ENCODE assay signal across 8 cellular contexts in genomic region chr9:96854877-96855273, GRCh38. TPM values are rescaled to one million over a fixed set of nuclear protein-coding genes. Genes with fewer than 3 reads are reported as not detected.
A peak's percentile ranks its signal among the peaks of the same experiment; 100 is the strongest.
DNase-seq lines count a peak whose midpoint lies in the region; ATAC-seq and TF ChIP-seq lines count a peak whose summit lies in the region.

No MANE protein-coding gene starts in this region.

- CTCF ChIA-PET in WTC11 (lab: Charles Lee), result interaction anchor here (1.1 to 2.3 kb wide), 7 partner anchors 20 to 744 kb away, joined by 3 to 34 read pairs (median 5); partner anchors contain the start of gene CTSV

- no peak for TF ChIP-seq POLR2A in erythroblast (IDR thresholded peaks at IDR 0.05; ENCODE audit: low read length)

- peak; percentile 25 for ATAC-seq in WTC11
- no peak for ATAC-seq in stimulated activated effector memory CD8-positive, alpha-beta T cell treated with anti-CD3 and anti-CD28 coated beads, Interleukin-12 subunit alpha, Interleukin-12 subunit beta, amount 100 ng/mL, for 72 hours

- no peaks in the 10 kb centered on the region for H3K9me3 ChIP-seq in iPS-18c (ENCODE audit: control insufficient read depth, insufficient read depth, low read length)

- in situ Hi-C loops in G401 (cut with HindIII; ENCODE audit: low sequenced_read_pairs) (no loop called here), ACHN (cut with HindIII; ENCODE audit: low pct_ligation_motif_present, low pct_unique_long_range_greater_than_20kb, low sequenced_read_pairs) (no loop called here)

- peak overlapping the region; percentile 71; the same call in 1 of the 2 replicates for H3K4me3 ChIP-seq in iPS-18c (ENCODE audit: insufficient read depth, low read depth, low read length)

- POLR2A ChIA-PET in WTC11 (lab: Charles Lee), result interaction anchor here (0.6 to 1.0 kb wide), 4 partner anchors 14 to 1962 kb away, joined by 3 to 4 read pairs (median 3); partner anchors contain the start of genes NCBP1 and TSTD2

- H3K4me3 Mint-ChIP-seq in WTC11, result peak overlapping the region; percentile 98
- H3K4me3 Mint-ChIP-seq in stimulated activated effector memory CD8-positive, alpha-beta T cell treated with anti-CD3 and anti-CD28 coated beads, Interleukin-12 subunit alpha, Interleukin-12 subunit beta, amount 100 ng/mL, for 72 hours, result peak overlapping the region; percentile 100

- DNase-seq in DMS53 (lab: John Stamatoyannopoulos, UW) (peak; percentile 9), DMS53 treated with DMSO at 0.1 percent for 48 hours (lab: John Stamatoyannopoulos, UW; ENCODE audit: unreplicated experiment) (no peak), WTC11 (ENCODE audit: low spot score) (peak; percentile 49), G401 (ENCODE audit: low spot score) (no peak), ACHN (no peak), erythroblast (lab: John Stamatoyannopoulos, UW) (no peak)
- no peak for DNase-seq in stimulated activated effector memory CD8-positive, alpha-beta T cell treated with anti-CD3 and anti-CD28 coated beads, Interleukin-12 subunit alpha, Interleukin-12 subunit beta, amount 100 ng/mL, for 72 hours (ENCODE audit: low spot score in 2 of 2)

- peaks cover 46% of the 10 kb centered on the region for H3K4me1 Mint-ChIP-seq in WTC11
- peaks cover 40% of the 10 kb centered on the region for H3K4me1 Mint-ChIP-seq in stimulated activated effector memory CD8-positive, alpha-beta T cell treated with anti-CD3 and anti-CD28 coated beads, Interleukin-12 subunit alpha, Interleukin-12 subunit beta, amount 100 ng/mL, for 72 hours

- H3K27ac Mint-ChIP-seq in WTC11, result no peak overlapping the region
- H3K27ac Mint-ChIP-seq in stimulated activated effector memory CD8-positive, alpha-beta T cell treated with anti-CD3 and anti-CD28 coated beads, Interleukin-12 subunit alpha, Interleukin-12 subunit beta, amount 100 ng/mL, for 72 hours, result peak overlapping the region; percentile 99

- H3K27me3 Mint-ChIP-seq in WTC11 (ENCODE audit: low read depth), result no peaks in the 10 kb centered on the region; the same call in 1 of the 2 replicates

- TF ChIP-seq CTCF in WTC11 (IDR thresholded peaks at IDR 0.05), result no peak

- peaks cover 3% of the 10 kb centered on the region; the same call in 1 of the 2 replicates for H3K9me3 Mint-ChIP-seq in WTC11
- no peaks in the 10 kb centered on the region for H3K9me3 Mint-ChIP-seq in stimulated activated effector memory CD8-positive, alpha-beta T cell treated with anti-CD3 and anti-CD28 coated beads, Interleukin-12 subunit alpha, Interleukin-12 subunit beta, amount 100 ng/mL, for 72 hours

- peaks cover 8% of the 10 kb centered on the region; the same call in 1 of the 2 replicates for H3K36me3 Mint-ChIP-seq in WTC11
- peaks cover 6% of the 10 kb centered on the region for H3K36me3 Mint-ChIP-seq in stimulated activated effector memory CD8-positive, alpha-beta T cell treated with anti-CD3 and anti-CD28 coated beads, Interleukin-12 subunit alpha, Interleukin-12 subunit beta, amount 100 ng/mL, for 72 hours

TF ChIP-seq in WTC11, 78 proteins besides CTCF, POLR2A, EP300 and RAD21:
- no peak for TF ChIP-seq TEAD1 (CRISPR knock-in tag; IDR thresholded peaks at IDR 0.05)
- no peak for TF ChIP-seq CDX4 (CRISPR knock-in tag; IDR thresholded peaks at IDR 0.05; ENCODE audit: borderline replicate concordance)

RNA-seq across cellular contexts. Expression of gene ZNF782, which starts 0.6 kb away (rescaled TPM):
- 4.4 to 6.2 TPM (median 5.2 TPM) in 3 replicates for total RNA-seq in WTC11 (2021)
- 2.7 and 5.8 TPM in 2 replicates for total RNA-seq in G401 (2014; rRNA removed; shearing (Covaris generic))

Comparison
In these comparisons a context has a peak if more than half of its experiments do, and no peak if none do; other contexts are left out.
1. DNase-seq: peak in DMS53 (single experiment) and WTC11 (single experiment); none in DMS53 treated with DMSO at 0.1 percent for 48 hours (single experiment), stimulated activated effector memory CD8-positive, alpha-beta T cell treated with anti-CD3 and anti-CD28 coated beads, Interleukin-12 subunit alpha, Interleukin-12 subunit beta, amount 100 ng/mL, for 72 hours (0 of 2), G401 (single experiment), ACHN (single experiment) and erythroblast (0 of 2).